ENCODE assay signal across 8 cellular contexts in genomic region chr1:23177438-23178380, GRCh38. TPM values are rescaled to one million over a fixed set of nuclear protein-coding genes. Genes with fewer than 3 reads are reported as not detected.
A peak's percentile ranks its signal among the peaks of the same experiment; 100 is the strongest.
DNase-seq lines count a peak whose midpoint lies in the region; ATAC-seq and TF ChIP-seq lines count a peak whose summit lies in the region.

No MANE protein-coding gene starts in this region.

- peaks cover 8% of the 10 kb centered on the region for H3K27me3 ChIP-seq in mononuclear cell (ENCODE audit: insufficient read depth, low read length)

- ATAC-seq in HG02981 (IDR thresholded peaks at IDR 0.05; ENCODE audit: unreplicated experiment), result peak; percentile 68
- ATAC-seq in stimulated activated naive CD8-positive, alpha-beta T cell treated with anti-CD3 and anti-CD28 coated beads, Interleukin-15, Interleukin-2, amounts not matched to agents 100 U/mL and 50 U/mL, for 24 hours, result peak; percentile 83

- H3K9me3 ChIP-seq in mononuclear cell (ENCODE audit: low read depth, low read length), result no peaks in the 10 kb centered on the region

- H3K4me1 ChIP-seq in mononuclear cell (ENCODE audit: insufficient read depth, low read length), result peaks cover 12% of the 10 kb centered on the region

- H3K4me3 ChIP-seq in epithelial cell of esophagus (ENCODE audit: low read length), result peak overlapping the region; percentile 53
- H3K4me3 ChIP-seq in mononuclear cell (ENCODE audit: low read length), result peak overlapping the region; percentile 32

- DNase-seq in NCI-H1436 (lab: John Stamatoyannopoulos, UW), result peak; percentile 38
- no peak for DNase-seq in NCI-H1436 treated with DMSO at 0.1 percent for 48 hours (lab: John Stamatoyannopoulos, UW)
- peak; percentile 70 for DNase-seq in NCI-H69 (lab: John Stamatoyannopoulos, UW)
- DNase-seq in activated T-cell treated with anti-CD3 and anti-CD28 coated beads, Interleukin-2, amount 50 U/mL, for 1 hour, result peak; percentile 61
- peak; percentile 80 for DNase-seq in epithelial cell of esophagus (ENCODE audit: low read depth)
- DNase-seq in stimulated activated naive CD8-positive, alpha-beta T cell treated with anti-CD3 and anti-CD28 coated beads, Interleukin-15, Interleukin-2, amounts not matched to agents 100 U/mL and 50 U/mL, for 24 hours, result peak; percentile 63

- TF ChIP-seq CTCF in epithelial cell of esophagus (IDR thresholded peaks at IDR 0.05; ENCODE audit: insufficient read depth, low read depth, low read length, missing control alignments), result no peak

RNA-seq across cellular contexts. Expression of gene LUZP1, which starts 9.1 kb away (rescaled TPM):
- total RNA-seq in mononuclear cell, result 20.1 TPM

RNA-seq across cellular contexts. Expression of gene HTR1D, which starts 39.6 kb away (rescaled TPM):
- total RNA-seq in mononuclear cell, result not detected
